Comparison of ENCODE assay signal across 29 cellular contexts in the genomic region with DNA sequence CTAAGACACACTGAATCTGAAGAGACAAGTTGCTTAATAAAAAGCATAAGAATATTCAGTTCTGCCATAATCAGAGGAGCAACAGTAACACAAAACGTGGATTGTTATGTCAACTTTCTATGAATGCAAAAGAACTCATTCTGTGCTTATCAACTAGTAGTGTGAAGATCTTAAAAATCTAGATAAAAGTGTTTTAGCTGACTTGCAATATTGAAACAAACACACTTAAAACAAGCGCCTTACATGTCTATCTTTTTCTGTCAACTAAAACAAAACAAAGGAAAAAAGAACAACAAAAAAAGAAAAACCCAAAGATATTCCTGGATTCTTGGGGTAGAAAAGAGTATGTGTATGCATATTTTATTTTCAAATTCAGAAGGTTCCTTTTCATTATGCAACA.
"Had no signal": no experiment of that assay in that cellular context is flagged by ENCODE, and none has a peak within 500 bp of the region (broad histone marks: within the 10 kb centered on the region; RNA-seq: fewer than 3 reads in every experiment).

No MANE protein-coding gene starts in this region.

- H3K9me3 Mint-ChIP-seq: activated CD4-positive, alpha-beta memory T cell treated with anti-CD3 and anti-CD28 coated beads, Interleukin-2, amount 10 ng/mL, durations not matched to agents 7 days and 5 days; activated CD4-positive, alpha-beta T cell treated with anti-CD3 and anti-CD28 coated beads, Interleukin-2, amount 10 ng/mL, durations not matched to agents 7 days and 5 days; activated naive CD8-positive, alpha-beta T cell treated with anti-CD3 and anti-CD28 coated beads, Interleukin-2, amount 10 ng/mL, durations not matched to agents 7 days and 5 days; activated T-cell treated with anti-CD3 and anti-CD28 coated beads, Interleukin-2, amount 50 U/mL, for 24 hours; activated T-cell treated with anti-CD3 and anti-CD28 coated beads, Interleukin-2, amount 50 U/mL, for 72 hours; central memory CD8-positive, alpha-beta T cell; dendritic cell treated with granulocyte-macrophage colony-stimulating factor and Interleukin-4, amounts not matched to agents 40 ng/mL and 50 ng/mL, for 4 days; endodermal cell had no signal

- H3K4me1 Mint-ChIP-seq: activated CD4-positive, alpha-beta memory T cell treated with anti-CD3 and anti-CD28 coated beads, Interleukin-2, amount 10 ng/mL, durations not matched to agents 7 days and 5 days; endodermal cell had no signal

- ATAC-seq: activated T-cell treated with anti-CD3 and anti-CD28 coated beads, Interleukin-2, amount 50 U/mL, for 72 hours; esophagus mucosa had no signal

- H3K27me3 Mint-ChIP-seq: activated CD4-positive, alpha-beta memory T cell treated with anti-CD3 and anti-CD28 coated beads, Interleukin-2, amount 10 ng/mL, durations not matched to agents 7 days and 5 days; activated CD4-positive, alpha-beta T cell treated with anti-CD3 and anti-CD28 coated beads, Interleukin-2, amount 10 ng/mL, durations not matched to agents 7 days and 5 days; activated naive CD8-positive, alpha-beta T cell treated with anti-CD3 and anti-CD28 coated beads, Interleukin-2, amount 10 ng/mL, durations not matched to agents 7 days and 5 days; activated T-cell treated with anti-CD3 and anti-CD28 coated beads, Interleukin-2, amount 50 U/mL, for 24 hours; central memory CD8-positive, alpha-beta T cell; dendritic cell treated with granulocyte-macrophage colony-stimulating factor and Interleukin-4, amounts not matched to agents 40 ng/mL and 50 ng/mL, for 4 days had no signal

- H3K27ac Mint-ChIP-seq: activated CD4-positive, alpha-beta memory T cell treated with anti-CD3 and anti-CD28 coated beads, Interleukin-2, amount 10 ng/mL, durations not matched to agents 7 days and 5 days; activated CD4-positive, alpha-beta T cell treated with anti-CD3 and anti-CD28 coated beads, Interleukin-2, amount 10 ng/mL, durations not matched to agents 7 days and 5 days; activated naive CD8-positive, alpha-beta T cell treated with anti-CD3 and anti-CD28 coated beads, Interleukin-2, amount 10 ng/mL, durations not matched to agents 7 days and 5 days; activated T-cell treated with anti-CD3 and anti-CD28 coated beads, Interleukin-2, amount 50 U/mL, for 24 hours; activated T-cell treated with anti-CD3 and anti-CD28 coated beads, Interleukin-2, amount 50 U/mL, for 72 hours; dendritic cell treated with granulocyte-macrophage colony-stimulating factor and Interleukin-4, amounts not matched to agents 40 ng/mL and 50 ng/mL, for 4 days; endodermal cell had no signal

- FAIRE-seq: astrocyte, bronchial epithelial cell, frontal cortex had no signal

- H3K4me3 Mint-ChIP-seq: activated CD4-positive, alpha-beta memory T cell treated with anti-CD3 and anti-CD28 coated beads, Interleukin-2, amount 10 ng/mL, durations not matched to agents 7 days and 5 days; activated CD4-positive, alpha-beta T cell treated with anti-CD3 and anti-CD28 coated beads, Interleukin-2, amount 10 ng/mL, durations not matched to agents 7 days and 5 days; activated naive CD8-positive, alpha-beta T cell treated with anti-CD3 and anti-CD28 coated beads, Interleukin-2, amount 10 ng/mL, durations not matched to agents 7 days and 5 days; activated T-cell treated with anti-CD3 and anti-CD28 coated beads, Interleukin-2, amount 50 U/mL, for 24 hours; activated T-cell treated with anti-CD3 and anti-CD28 coated beads, Interleukin-2, amount 50 U/mL, for 72 hours; central memory CD8-positive, alpha-beta T cell; dendritic cell treated with granulocyte-macrophage colony-stimulating factor and Interleukin-4, amounts not matched to agents 40 ng/mL and 50 ng/mL, for 4 days; endodermal cell had no signal

- DNase-seq: activated CD4-positive, alpha-beta memory T cell treated with anti-CD3 and anti-CD28 coated beads, Interleukin-2, amount 10 ng/mL, durations not matched to agents 7 days and 5 days; activated CD4-positive, alpha-beta T cell treated with anti-CD3 and anti-CD28 coated beads for 1 hour; activated CD4-positive, alpha-beta T cell treated with anti-CD3 and anti-CD28 coated beads for 4 hours; activated CD4-positive, alpha-beta T cell treated with anti-CD3 and anti-CD28 coated beads, Interleukin-2, amount 10 ng/mL, durations not matched to agents 7 days and 5 days; activated CD4-positive, alpha-beta T cell treated with anti-CD3 and anti-CD28 coated beads, Interleukin-2, amount 50 U/mL, for 4 hours; activated CD8-positive, alpha-beta memory T cell treated with anti-CD3 and anti-CD28 coated beads, Interleukin-2, amount 50 U/mL, for 48 hours; activated gamma-delta T cell; activated naive CD4-positive, alpha-beta T cell; activated naive CD4-positive, alpha-beta T cell treated with anti-CD3 and anti-CD28 coated beads, Interleukin-2, amount 50 U/mL, for 16 hours; activated naive CD8-positive, alpha-beta T cell treated with anti-CD3 and anti-CD28 coated beads, Interleukin-2, amount 10 ng/mL, durations not matched to agents 7 days and 5 days; activated T-cell treated with anti-CD3 and anti-CD28 coated beads for 4 hours; activated T-cell treated with anti-CD3 and anti-CD28 coated beads, Interleukin-2, amount 50 U/mL, for 24 hours; activated T-cell treated with anti-CD3 and anti-CD28 coated beads, Interleukin-2, amount 50 U/mL, for 72 hours; amniotic stem cell; anterior cingulate cortex; brain microvascular endothelial cell; dorsolateral prefrontal cortex; effector memory CD4-positive, alpha-beta T cell; endodermal cell; foreskin fibroblast; head of caudate nucleus; T-helper 1 cell; T-helper 2 cell had no signal
